In genomic region chr12:47340391-47341015, GRCh38 we compare ENCODE assay signal across 21 cellular contexts.
"Had no signal": no experiment of that assay in that cellular context is flagged by ENCODE, and none has a peak within 500 bp of the region (broad histone marks: within the 10 kb centered on the region; RNA-seq: fewer than 3 reads in every experiment).

No MANE protein-coding gene starts in this region.

- H3K4me3 ChIP-seq: MG63 had no signal

- H3K36me3 Mint-ChIP-seq: brain had no signal

- H3K4me3 Mint-ChIP-seq: activated CD4-positive, alpha-beta memory T cell treated with anti-CD3 and anti-CD28 coated beads for 36 hours; activated CD4-positive, alpha-beta T cell treated with anti-CD3 and anti-CD28 coated beads, Interleukin-2, amount 10 ng/mL, durations not matched to agents 7 days and 5 days; activated T-cell treated with anti-CD3 and anti-CD28 coated beads, Interleukin-2, amount 50 U/mL, for 4 hours; brain; IgD-negative memory B cell; T-helper 17 cell had no signal

- DNase-seq: activated CD4-positive, alpha-beta memory T cell treated with anti-CD3 and anti-CD28 coated beads for 36 hours; activated CD4-positive, alpha-beta T cell treated with anti-CD3 and anti-CD28 coated beads, Interleukin-2, amount 10 ng/mL, durations not matched to agents 7 days and 5 days; activated CD4-positive, CD25-positive, alpha-beta regulatory T cell; activated CD8-positive, alpha-beta memory T cell treated with anti-CD3 and anti-CD28 coated beads for 24 hours; activated effector memory CD4-positive, alpha-beta T cell treated with anti-CD3 and anti-CD28 coated beads, Interleukin-2, amount 50 U/mL, for 16 hours; activated naive CD4-positive, alpha-beta T cell treated with Interleukin-2 at 50 U/mL for 16 hours; activated T-cell treated with anti-CD3 and anti-CD28 coated beads, Interleukin-2, amount 50 U/mL, for 4 hours; cerebellar nuclear complex; KG1; MG63; NCI-H1105; NCI-H1436; NCI-H1694 treated with DMSO at 0.1 percent for 48 hours; NCI-H2029 treated with DMSO at 0.1 percent for 48 hours; NCI-H510A treated with DMSO at 0.1 percent for 48 hours; SIG-M5; T-helper 17 cell; T-helper 9 cell had no signal

- ATAC-seq: activated naive CD4-positive, alpha-beta T cell treated with anti-CD3 and anti-CD28 coated beads, Interleukin-2, amount 50 U/mL, for 72 hours; activated T-cell treated with anti-CD3 and anti-CD28 coated beads, Interleukin-2, amount 50 U/mL, for 4 hours; T-helper 17 cell had no signal

- H3K27ac Mint-ChIP-seq: activated CD4-positive, alpha-beta memory T cell treated with anti-CD3 and anti-CD28 coated beads for 36 hours; activated CD4-positive, alpha-beta T cell treated with anti-CD3 and anti-CD28 coated beads, Interleukin-2, amount 10 ng/mL, durations not matched to agents 7 days and 5 days; activated naive CD4-positive, alpha-beta T cell treated with anti-CD3 and anti-CD28 coated beads, Interleukin-2, amount 50 U/mL, for 72 hours; brain; IgD-negative memory B cell; T-helper 17 cell had no signal

- H3K27me3 Mint-ChIP-seq: activated CD4-positive, alpha-beta memory T cell treated with anti-CD3 and anti-CD28 coated beads for 36 hours; activated CD4-positive, alpha-beta T cell treated with anti-CD3 and anti-CD28 coated beads, Interleukin-2, amount 10 ng/mL, durations not matched to agents 7 days and 5 days; IgD-negative memory B cell; T-helper 17 cell had no signal

- H3K36me3 ChIP-seq: MG63 had no signal

- H3K27me3 ChIP-seq: MG63 had no signal

- H3K4me1 Mint-ChIP-seq: brain had no signal
